In the genomic region with DNA sequence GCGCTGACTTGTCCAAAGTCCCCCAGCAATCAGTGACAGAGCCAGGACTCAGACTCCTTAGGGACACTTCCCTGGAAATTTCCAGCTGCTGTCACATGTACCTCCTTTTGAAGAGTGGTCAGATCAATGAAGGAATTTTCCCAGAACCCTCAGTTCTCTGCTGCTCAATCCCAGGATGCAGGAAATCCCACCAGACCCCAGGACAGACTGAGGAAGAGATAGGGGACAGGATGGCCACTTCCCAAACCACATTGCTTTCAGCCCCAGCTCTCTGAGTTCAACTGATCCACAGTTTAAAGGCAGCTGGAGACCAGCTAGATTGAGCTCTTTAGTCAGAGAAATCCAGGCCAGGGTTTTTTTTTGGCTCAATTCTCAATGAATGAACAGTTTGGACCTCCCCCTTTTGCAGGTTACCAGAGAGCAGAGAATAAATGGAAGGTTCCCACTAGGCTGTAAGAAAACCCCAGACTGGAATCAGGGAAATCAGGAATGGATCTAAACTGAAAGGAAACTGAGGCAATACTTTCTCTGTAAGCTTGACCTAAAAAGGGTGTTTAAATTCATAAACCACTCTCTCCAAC, we compare ENCODE assay signal across 8 cellular contexts. TPM values are rescaled to one million over a fixed set of nuclear protein-coding genes. Genes with fewer than 3 reads are reported as not detected.
DNase-seq lines count a peak whose midpoint lies in the region; ATAC-seq and TF ChIP-seq lines count a peak whose summit lies in the region.

No MANE protein-coding gene starts in this region.

- H3K4me1 Mint-ChIP-seq in naive thymus-derived CD8-positive, alpha-beta T cell, result peaks cover 4 to 13% (median 10%) of the 10 kb centered on the region in 4 donors

- TF ChIP-seq POLR2A in thyroid gland (IDR thresholded peaks at IDR 0.05), result no peak

- intact Hi-C loops in thyroid gland (cut with DNase I), result no loop called here

- whole genome bisulfite sequencing in thyroid gland, 2 donors, result 57 to 61% methylated on average over 1 of the region's 1 CpG

- H3K9me3 ChIP-seq in HEK293 (ENCODE audit: control insufficient read depth, insufficient read depth, low read depth, low read length), result no peaks in the 10 kb centered on the region
- no peaks in the 10 kb centered on the region for H3K9me3 ChIP-seq in thyroid gland

- no peaks in the 10 kb centered on the region; the same call in 1 of the 2 replicates for H3K4me1 ChIP-seq in HEK293 (ENCODE audit: control insufficient read depth, insufficient read depth, low read length)
- peaks cover 14 to 21% of the 10 kb centered on the region in 2 donors for H3K4me1 ChIP-seq in thyroid gland

- no peak overlapping the region for H3K27ac Mint-ChIP-seq in naive thymus-derived CD8-positive, alpha-beta T cell

- H3K27me3 Mint-ChIP-seq in naive thymus-derived CD8-positive, alpha-beta T cell, result peaks cover 0 to 12% (median 7%) of the 10 kb centered on the region in 5 donors

- H3K27ac ChIP-seq in HEK293 (ENCODE audit: extremely low read depth, low read depth, low read length) (no peak overlapping the region), thyroid gland (no peak overlapping the region)

- no peaks in the 10 kb centered on the region for H3K27me3 ChIP-seq in thyroid gland

- CTCF ChIA-PET in HEK293 (lab: Yijun Ruan, JAX), result interaction anchor here (0.7 to 1.7 kb wide), 4 partner anchors 12 to 102 kb away, joined by 3 to 4 read pairs (median 4); no protein-coding TSS in a partner anchor

- H3K36me3 Mint-ChIP-seq in naive thymus-derived CD8-positive, alpha-beta T cell, result no peaks in the 10 kb centered on the region

- no peak overlapping the region for H3K4me3 Mint-ChIP-seq in naive thymus-derived CD8-positive, alpha-beta T cell

- POLR2A ChIA-PET in HEK293 (lab: Yijun Ruan, JAX), result interaction anchor here (0.6 kb wide), 1 partner anchor 152 kb away, joined by 3 read pairs; no protein-coding TSS in a partner anchor
- POLR2A ChIA-PET in naive thymus-derived CD8-positive, alpha-beta T cell (lab: Charles Lee), result no interaction called here

- H3K4me3 ChIP-seq in HEK293 (ENCODE audit: low read depth, low read length) (no peak overlapping the region), thyroid gland (replicated peaks in 1 of 3) (no peak overlapping the region)

- H3K9me3 Mint-ChIP-seq in naive thymus-derived CD8-positive, alpha-beta T cell, result no peaks in the 10 kb centered on the region

- no peaks in the 10 kb centered on the region for H3K36me3 ChIP-seq in HEK293 (ENCODE audit: control insufficient read depth in 2 of 2, insufficient read depth in 1 of 2, low read length in 2 of 2)
- no peaks in the 10 kb centered on the region for H3K36me3 ChIP-seq in thyroid gland

- peak; percentile 27 to 47 for ATAC-seq in naive thymus-derived CD8-positive, alpha-beta T cell

- TF ChIP-seq CTCF in HEK293 (tag by site-specific recombination; IDR thresholded peaks at IDR 0.05), result no peak
- no peak for TF ChIP-seq CTCF in thyroid gland (IDR thresholded peaks at IDR 0.05)

- DNase-seq in COLO829 (ENCODE audit: low spot score) (peak; percentile 58), NOMO-1 treated with DMSO at 0.1 percent for 48 hours (lab: John Stamatoyannopoulos, UW; ENCODE audit: unreplicated experiment) (peak; percentile 63), dermis microvascular lymphatic vessel endothelial cell (ENCODE audit: low read depth in 2 of 2) (peak; percentile 71 to 72), thyroid gland (no peak), GOT3 (lab: John Stamatoyannopoulos, UW) (no peak)
- peak in 1 of 10 donors; percentile 30 for DNase-seq in naive thymus-derived CD8-positive, alpha-beta T cell
- no peak for DNase-seq in activated effector memory CD4-positive, alpha-beta T cell treated with Interleukin-2 at 50 U/mL for 16 hours

TF ChIP-seq in HEK293, 187 proteins besides CTCF, POLR2A, EP300 and RAD21 (continues in another document):
- TF ChIP-seq ZNF701 (tag by site-specific recombination; IDR thresholded peaks at IDR 0.05), result no peak
- TF ChIP-seq, protein P1, sequence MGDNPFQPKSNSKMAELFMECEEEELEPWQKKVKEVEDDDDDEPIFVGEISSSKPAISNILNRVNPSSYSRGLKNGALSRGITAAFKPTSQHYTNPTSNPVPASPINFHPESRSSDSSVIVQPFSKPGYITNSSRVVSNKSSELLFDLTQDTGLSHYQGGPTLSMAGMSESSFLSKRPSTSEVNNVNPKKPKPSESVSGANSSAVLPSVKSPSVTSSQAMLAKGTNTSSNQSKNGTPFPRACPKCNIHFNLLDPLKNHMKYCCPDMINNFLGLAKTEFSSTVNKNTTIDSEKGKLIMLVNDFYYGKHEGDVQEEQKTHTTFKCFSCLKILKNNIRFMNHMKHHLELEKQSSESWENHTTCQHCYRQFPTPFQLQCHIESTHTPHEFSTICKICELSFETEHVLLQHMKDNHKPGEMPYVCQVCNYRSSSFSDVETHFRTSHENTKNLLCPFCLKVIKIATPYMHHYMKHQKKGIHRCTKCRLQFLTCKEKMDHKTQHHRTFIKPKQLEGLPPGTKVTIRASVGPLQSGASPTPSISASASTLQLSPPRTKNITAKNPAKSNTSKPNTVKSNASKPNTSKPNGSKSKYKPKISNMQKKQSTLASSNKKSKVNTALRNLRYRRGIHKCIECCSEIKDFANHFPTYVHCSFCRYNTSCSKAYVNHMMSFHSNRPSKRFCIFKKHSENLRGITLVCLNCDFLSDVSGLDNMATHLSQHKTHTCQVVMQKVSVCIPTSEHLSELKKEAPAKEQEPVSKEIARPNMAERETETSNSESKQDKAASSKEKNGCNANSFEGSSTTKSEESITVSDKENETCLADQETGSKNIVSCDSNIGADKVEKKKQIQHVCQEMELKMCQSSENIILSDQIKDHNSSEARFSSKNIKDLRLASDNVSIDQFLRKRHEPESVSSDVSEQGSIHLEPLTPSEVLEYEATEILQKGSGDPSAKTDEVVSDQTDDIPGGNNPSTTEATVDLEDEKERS (tag by site-specific recombination; IDR thresholded peaks at IDR 0.05), result 0 out of 2 replicates have a peak, but pooled peaks have one; percentile 36
- TF ChIP-seq, protein P2, sequence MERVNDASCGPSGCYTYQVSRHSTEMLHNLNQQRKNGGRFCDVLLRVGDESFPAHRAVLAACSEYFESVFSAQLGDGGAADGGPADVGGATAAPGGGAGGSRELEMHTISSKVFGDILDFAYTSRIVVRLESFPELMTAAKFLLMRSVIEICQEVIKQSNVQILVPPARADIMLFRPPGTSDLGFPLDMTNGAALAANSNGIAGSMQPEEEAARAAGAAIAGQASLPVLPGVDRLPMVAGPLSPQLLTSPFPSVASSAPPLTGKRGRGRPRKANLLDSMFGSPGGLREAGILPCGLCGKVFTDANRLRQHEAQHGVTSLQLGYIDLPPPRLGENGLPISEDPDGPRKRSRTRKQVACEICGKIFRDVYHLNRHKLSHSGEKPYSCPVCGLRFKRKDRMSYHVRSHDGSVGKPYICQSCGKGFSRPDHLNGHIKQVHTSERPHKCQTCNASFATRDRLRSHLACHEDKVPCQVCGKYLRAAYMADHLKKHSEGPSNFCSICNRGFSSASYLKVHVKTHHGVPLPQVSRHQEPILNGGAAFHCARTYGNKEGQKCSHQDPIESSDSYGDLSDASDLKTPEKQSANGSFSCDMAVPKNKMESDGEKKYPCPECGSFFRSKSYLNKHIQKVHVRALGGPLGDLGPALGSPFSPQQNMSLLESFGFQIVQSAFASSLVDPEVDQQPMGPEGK (tag by site-specific recombination; IDR thresholded peaks at IDR 0.05), result peak; percentile 32; the same call in 1 of the 2 replicates
- TF ChIP-seq GFI1B (tag by site-specific recombination; IDR thresholded peaks at IDR 0.05), result no peak
- TF ChIP-seq ZNF404 (tag by site-specific recombination; IDR thresholded peaks at IDR 0.05), result no peak
- TF ChIP-seq, protein P3, sequence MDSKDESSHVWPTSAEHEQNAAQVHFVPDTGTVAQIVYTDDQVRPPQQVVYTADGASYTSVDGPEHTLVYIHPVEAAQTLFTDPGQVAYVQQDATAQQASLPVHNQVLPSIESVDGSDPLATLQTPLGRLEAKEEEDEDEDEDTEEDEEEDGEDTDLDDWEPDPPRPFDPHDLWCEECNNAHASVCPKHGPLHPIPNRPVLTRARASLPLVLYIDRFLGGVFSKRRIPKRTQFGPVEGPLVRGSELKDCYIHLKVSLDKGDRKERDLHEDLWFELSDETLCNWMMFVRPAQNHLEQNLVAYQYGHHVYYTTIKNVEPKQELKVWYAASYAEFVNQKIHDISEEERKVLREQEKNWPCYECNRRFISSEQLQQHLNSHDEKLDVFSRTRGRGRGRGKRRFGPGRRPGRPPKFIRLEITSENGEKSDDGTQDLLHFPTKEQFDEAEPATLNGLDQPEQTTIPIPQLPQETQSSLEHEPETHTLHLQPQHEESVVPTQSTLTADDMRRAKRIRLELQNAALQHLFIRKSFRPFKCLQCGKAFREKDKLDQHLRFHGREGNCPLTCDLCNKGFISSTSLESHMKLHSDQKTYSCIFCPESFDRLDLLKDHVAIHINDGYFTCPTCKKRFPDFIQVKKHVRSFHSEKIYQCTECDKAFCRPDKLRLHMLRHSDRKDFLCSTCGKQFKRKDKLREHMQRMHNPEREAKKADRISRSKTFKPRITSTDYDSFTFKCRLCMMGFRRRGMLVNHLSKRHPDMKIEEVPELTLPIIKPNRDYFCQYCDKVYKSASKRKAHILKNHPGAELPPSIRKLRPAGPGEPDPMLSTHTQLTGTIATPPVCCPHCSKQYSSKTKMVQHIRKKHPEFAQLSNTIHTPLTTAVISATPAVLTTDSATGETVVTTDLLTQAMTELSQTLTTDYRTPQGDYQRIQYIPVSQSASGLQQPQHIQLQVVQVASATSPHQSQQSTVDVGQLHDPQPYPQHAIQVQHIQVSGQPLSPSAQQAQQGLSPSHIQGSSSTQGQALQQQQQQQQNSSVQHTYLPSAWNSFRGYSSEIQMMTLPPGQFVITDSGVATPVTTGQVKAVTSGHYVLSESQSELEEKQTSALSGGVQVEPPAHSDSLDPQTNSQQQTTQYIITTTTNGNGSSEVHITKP (tag by site-specific recombination; IDR thresholded peaks at IDR 0.05), result peak; percentile 91

RNA-seq across cellular contexts. Expression of a gene that starts 1.5 kb away (rescaled TPM):
- 21.6 and 39.8 TPM in 2 replicates for total RNA-seq in dermis microvascular lymphatic vessel endothelial cell
- total RNA-seq in naive thymus-derived CD8-positive, alpha-beta T cell, result under 1 TPM; 0.18 to 0.27 TPM
- not detected for polyA plus RNA-seq in naive thymus-derived CD8-positive, alpha-beta T cell
- total RNA-seq in thyroid gland, result under 1 TPM in 2 of 4 donors, not detected in 2; 0.54 to 0.78 TPM

RNA-seq across cellular contexts. Expression of a gene that starts 24.8 kb away (rescaled TPM):
- total RNA-seq in dermis microvascular lymphatic vessel endothelial cell (under 0.01 TPM in 2 replicates), thyroid gland (1 to 10 TPM; 1.3 to 9.9 (median 2.9) TPM)
- not detected for total RNA-seq in naive thymus-derived CD8-positive, alpha-beta T cell
- polyA plus RNA-seq in naive thymus-derived CD8-positive, alpha-beta T cell, result not detected

RNA-seq across cellular contexts. Expression of a gene that starts 28.0 kb away (rescaled TPM):
- total RNA-seq in dermis microvascular lymphatic vessel endothelial cell (13.0 and 21.7 TPM in 2 replicates), thyroid gland (10 to 100 TPM; 16.3 to 64.7 (median 25.7) TPM)
- 10 to 100 TPM; 38.6 to 41.2 TPM for total RNA-seq in naive thymus-derived CD8-positive, alpha-beta T cell
- polyA plus RNA-seq in naive thymus-derived CD8-positive, alpha-beta T cell, result 10 to 100 TPM; 29.3 to 35.2 (median 33.9) TPM

RNA-seq across cellular contexts. Expression of a gene that starts 58.0 kb away (rescaled TPM):
- total RNA-seq in dermis microvascular lymphatic vessel endothelial cell, result 27.9 and 43.1 TPM in 2 replicates
- 100 to 1,000 TPM; 220 TPM for total RNA-seq in naive thymus-derived CD8-positive, alpha-beta T cell
- polyA plus RNA-seq in naive thymus-derived CD8-positive, alpha-beta T cell, result 100 to 1,000 TPM in 1 of 3 donors, 10 to 100 TPM in 2; 70.8 to 124 (median 79.8) TPM
- total RNA-seq in thyroid gland, result 10 to 100 TPM; 18.2 to 24.3 (median 20.3) TPM

Comparison
In these comparisons a context has a peak if more than half of its experiments do, and no peak if none do; other contexts are left out.
1. DNase-seq: peak in COLO829 (single experiment), NOMO-1 treated with DMSO at 0.1 percent for 48 hours (single experiment) and dermis microvascular lymphatic vessel endothelial cell (2 of 2); none in activated effector memory CD4-positive, alpha-beta T cell treated with Interleukin-2 at 50 U/mL for 16 hours (single experiment), thyroid gland (0 of 2) and GOT3 (single experiment).
2. RNA of a gene that starts 1.5 kb away (total RNA-seq): 21.6 to 39.8 TPM in dermis microvascular lymphatic vessel endothelial cell; 0.54 to 0.78 TPM in thyroid gland and 0.18 to 0.27 TPM in naive thymus-derived CD8-positive, alpha-beta T cell; every median in the first group is over 10 times any median in the second.